13 cellular contexts compared by ENCODE assay signal in genomic region chr1:24707659-24708058, GRCh38. TPM values are rescaled to one million over a fixed set of nuclear protein-coding genes. Genes with fewer than 3 reads are reported as not detected.
A peak's percentile ranks its signal among the peaks of the same experiment; 100 is the strongest.
DNase-seq lines count a peak whose midpoint lies in the region; FAIRE-seq and TF ChIP-seq lines count a peak whose summit lies in the region.
"Had no signal": no experiment of that assay in that cellular context is flagged by ENCODE, and none has a peak within 500 bp of the region (broad histone marks: within the 10 kb centered on the region; RNA-seq: fewer than 3 reads in every experiment).

No MANE protein-coding gene starts in this region.

- H3K27me3 ChIP-seq in SJCRH30 (no peaks in the 10 kb centered on the region), prostate gland (replicated peaks; ENCODE audit: insufficient read depth) (no peaks in the 10 kb centered on the region), ascending aorta (no peaks in the 10 kb centered on the region)

- FAIRE-seq in GM12892 (lab: Jason Lieb, UNC): no peak
- FAIRE-seq: D721Med, GM18507 had no signal

- TF ChIP-seq CTCF in fibroblast of pulmonary artery (IDR thresholded peaks at IDR 0.05; ENCODE audit: low read length, missing control alignments): no peak
- no peak for TF ChIP-seq CTCF in prostate gland (IDR thresholded peaks at IDR 0.05)
- no peak for TF ChIP-seq CTCF in ascending aorta (IDR thresholded peaks at IDR 0.05)

- no peak overlapping the region for H3K27ac ChIP-seq in SJCRH30
- no peak overlapping the region for H3K27ac ChIP-seq in prostate gland
- H3K27ac ChIP-seq in ascending aorta: peak overlapping the region in 1 of 2 donors; percentile 4

- DNase-seq in A172 (ENCODE audit: low spot score) (peak; percentile 63), H4 (ENCODE audit: low spot score) (peak; percentile 62), SJCRH30 (peak; percentile 56 to 64), fibroblast of pulmonary artery (ENCODE audit: low read depth) (peak; percentile 86), prostate gland (ENCODE audit: low spot score) (no peak), T1000 (lab: John Stamatoyannopoulos, UW) (no peak), ascending aorta (ENCODE audit: low spot score in 2 of 2) (no peak), GM12892 (ENCODE audit: insufficient read length) (no peak)
- DNase-seq: NCI-H2081; NCI-H526 treated with DMSO at 0.1 percent for 48 hours; stimulated activated CD4-positive, alpha-beta T cell treated with anti-CD3 and anti-CD28 coated beads, Interleukin-15, amount 100 ng/mL, for 24 hours had no signal

- 94% methylated on average over 4 of the region's 4 CpGs for WGBS in prostate gland

- TF ChIP-seq POLR2A in prostate gland (IDR thresholded peaks at IDR 0.05) (no peak), GM12892 (IDR thresholded peaks at IDR 0.05; ENCODE audit: low read depth, low read length) (no peak)

- H3K9me3 ChIP-seq in SJCRH30 (replicated peaks): no peaks in the 10 kb centered on the region
- no peaks in the 10 kb centered on the region for H3K9me3 ChIP-seq in prostate gland
- no peaks in the 10 kb centered on the region for H3K9me3 ChIP-seq in ascending aorta

- H3K4me1 ChIP-seq in SJCRH30 (peaks cover 17% of the 10 kb centered on the region), prostate gland (replicated peaks) (no peaks in the 10 kb centered on the region), ascending aorta (no peaks in the 10 kb centered on the region)

- H3K4me3 ChIP-seq in SJCRH30 (no peak overlapping the region), fibroblast of pulmonary artery (replicated peaks; ENCODE audit: low read depth, low read length) (no peak overlapping the region), prostate gland (no peak overlapping the region), ascending aorta (no peak overlapping the region)

- H3K36me3 ChIP-seq in SJCRH30 (no peaks in the 10 kb centered on the region), prostate gland (no peaks in the 10 kb centered on the region), ascending aorta (no peaks in the 10 kb centered on the region)

- intact Hi-C loops in prostate gland (cut with DNase I): no loop called here
- intact Hi-C loops in ascending aorta (cut with DNase I): no loop called here

RNA-seq across cellular contexts. Expression of gene CLIC4, which starts 37.6 kb away (rescaled TPM):
- 209 and 218 TPM in 2 replicates for total RNA-seq in A172 (2014; rRNA removed; shearing (Covaris generic))
- 172 and 217 TPM in 2 replicates for total RNA-seq in H4 (2014; rRNA removed; shearing (Covaris generic))
- 157 and 169 TPM in 2 replicates for total RNA-seq in SJCRH30 (2014; rRNA removed; shearing (Covaris generic))
- 100 to 1,000 TPM in 1 of 2 donors, 10 to 100 TPM in 1; 77.2 to 124 TPM for total RNA-seq in prostate gland
- total RNA-seq in ascending aorta: 494 TPM
- polyA plus RNA-seq in GM12892 (2012; ENCODE audit: missing spikeins): 39.3 TPM

Comparison
In these comparisons a context has a peak if more than half of its experiments do, and no peak if none do; other contexts are left out.
1. DNase-seq: peak in A172 (single experiment), H4 (single experiment), SJCRH30 (2 of 2) and fibroblast of pulmonary artery (single experiment); none in prostate gland (single experiment), T1000 (single experiment), ascending aorta (0 of 2) and GM12892 (single experiment).